Comparison of ENCODE assay signal across 18 cellular contexts in the genomic region with DNA sequence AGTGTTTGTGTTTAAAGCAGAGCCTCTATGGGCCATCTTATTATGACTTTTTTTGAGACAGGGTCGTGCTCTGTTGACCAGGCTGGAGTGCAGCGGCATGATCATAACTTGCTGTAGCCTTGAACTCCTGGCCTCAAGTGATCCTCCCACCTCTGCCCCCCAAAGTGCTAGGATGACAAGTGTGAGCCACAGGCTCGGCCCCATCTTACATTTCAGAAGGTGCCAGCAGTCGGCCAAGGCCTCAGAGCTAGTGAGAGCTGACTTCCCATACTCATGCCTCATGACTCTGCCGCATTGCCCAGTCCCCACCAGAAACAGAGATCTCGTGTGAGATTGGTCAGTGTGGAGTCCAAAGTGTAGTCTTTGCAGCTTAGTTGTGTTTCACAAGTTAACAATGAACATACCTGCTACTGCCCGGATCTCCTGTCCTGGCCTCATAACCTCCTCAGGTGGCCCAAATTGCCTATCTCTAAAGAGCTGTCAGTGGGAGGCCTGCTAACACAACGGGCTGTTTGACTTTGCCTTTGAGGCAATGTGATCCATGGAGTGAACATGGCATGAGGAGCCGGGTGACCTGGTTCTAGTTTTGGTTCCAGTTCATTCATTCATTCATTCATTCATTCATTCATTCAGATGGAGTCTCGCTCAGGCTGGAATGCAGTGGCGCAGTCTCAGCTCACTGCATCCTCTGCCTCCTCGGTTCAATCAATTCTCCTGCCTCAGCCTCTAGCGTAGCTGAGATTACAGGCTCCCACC.
"Had no signal": no experiment of that assay in that cellular context is flagged by ENCODE, and none has a peak within 500 bp of the region (broad histone marks: within the 10 kb centered on the region; RNA-seq: fewer than 3 reads in every experiment).

No MANE protein-coding gene starts in this region.

- ATAC-seq: left ventricle myocardium superior; naive thymus-derived CD4-positive, alpha-beta T cell; pancreas; sciatic nerve; stimulated activated effector memory CD8-positive, alpha-beta T cell treated with anti-CD3 and anti-CD28 coated beads, Interleukin-12 subunit alpha, Interleukin-12 subunit beta, amount 100 ng/mL, for 72 hours had no signal

- H3K4me1 ChIP-seq: pancreas had no signal

- H3K27me3 Mint-ChIP-seq: activated naive CD8-positive, alpha-beta T cell; naive thymus-derived CD4-positive, alpha-beta T cell had no signal

- H3K4me3 ChIP-seq: cardiac muscle cell, dorsolateral prefrontal cortex, pancreas, testis, upper lobe of left lung had no signal

- H3K27ac ChIP-seq: cardiac muscle cell, pancreas, testis had no signal

- H3K27me3 ChIP-seq: cardiac muscle cell, dorsolateral prefrontal cortex, pancreas, testis, upper lobe of left lung had no signal

- DNase-seq: activated CD4-positive, alpha-beta T cell treated with anti-CD3 and anti-CD28 coated beads, Interleukin-2, amount 50 U/mL, for 4 hours; dorsolateral prefrontal cortex; foreskin melanocyte; glutamatergic neuron; hypothalamus; kidney glomerular epithelial cell; left ventricle myocardium superior; mesenchymal stem cell; naive thymus-derived CD4-positive, alpha-beta T cell; pancreas; stimulated activated CD4-positive, alpha-beta T cell treated with anti-CD3 and anti-CD28 coated beads, Interleukin-4, amount 100 ng/mL, for 24 hours; SW 1271; testis; upper lobe of left lung had no signal

- H3K9me3 ChIP-seq: pancreas, testis, upper lobe of left lung had no signal

- H3K36me3 ChIP-seq: cardiac muscle cell, pancreas, upper lobe of left lung had no signal

- FAIRE-seq: pancreas had no signal

- H3K4me3 Mint-ChIP-seq: activated naive CD8-positive, alpha-beta T cell; naive thymus-derived CD4-positive, alpha-beta T cell; stimulated activated effector memory CD8-positive, alpha-beta T cell treated with anti-CD3 and anti-CD28 coated beads, Interleukin-12 subunit alpha, Interleukin-12 subunit beta, amount 100 ng/mL, for 72 hours had no signal

- H3K27ac Mint-ChIP-seq: activated naive CD8-positive, alpha-beta T cell had no signal

- H3K9me3 Mint-ChIP-seq: stimulated activated effector memory CD8-positive, alpha-beta T cell treated with anti-CD3 and anti-CD28 coated beads, Interleukin-12 subunit alpha, Interleukin-12 subunit beta, amount 100 ng/mL, for 72 hours had no signal
